In genomic region chr16:74995986-74996385, GRCh38 we compare ENCODE assay signal across 1 cellular context.
TF ChIP-seq lines count a peak whose summit lies in the region.

No MANE protein-coding gene starts in this region.

TF ChIP-seq in HepG2, 621 proteins besides CTCF, POLR2A, EP300 and RAD21:
- TF ChIP-seq REL (CRISPR knock-in tag; conservative IDR thresholded peaks at IDR 0.05): 0 out of 2 replicates have a peak, but pooled peaks have one; percentile 1
- no peak for TF ChIP-seq CC2D1A (CRISPR knock-in tag; IDR thresholded peaks at IDR 0.05)
- no peak for TF ChIP-seq KLF15 (CRISPR knock-in tag; IDR thresholded peaks at IDR 0.05; ENCODE audit: borderline replicate concordance)
- TF ChIP-seq MED1 (CRISPR knock-in tag; IDR thresholded peaks at IDR 0.05): 0 out of 2 replicates have a peak, but pooled peaks have one; percentile 16
